In the genomic region with DNA sequence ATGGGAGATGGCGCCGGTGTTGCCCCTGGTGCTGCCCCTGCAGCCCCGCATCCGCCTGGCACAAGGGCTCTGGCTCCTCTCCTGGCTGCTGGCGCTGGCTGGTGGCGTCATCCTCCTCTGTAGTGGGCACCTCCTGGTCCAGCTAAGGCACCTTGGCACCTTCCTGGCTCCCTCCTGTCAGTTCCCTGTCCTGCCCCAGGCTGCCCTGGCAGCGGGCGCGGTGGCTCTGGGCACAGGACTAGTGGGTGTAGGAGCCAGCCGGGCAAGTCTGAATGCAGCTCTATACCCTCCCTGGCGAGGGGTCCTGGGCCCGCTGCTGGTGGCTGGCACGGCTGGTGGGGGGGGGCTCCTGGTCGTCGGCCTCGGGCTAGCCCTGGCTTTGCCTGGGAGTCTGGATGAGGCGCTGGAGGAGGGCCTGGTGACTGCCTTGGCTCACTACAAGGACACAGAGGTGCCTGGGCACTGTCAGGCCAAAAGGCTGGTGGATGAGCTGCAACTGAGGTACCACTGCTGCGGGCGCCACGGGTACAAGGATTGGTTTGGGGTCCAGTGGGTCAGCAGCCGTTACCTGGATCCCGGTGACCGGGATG, we compare ENCODE assay signal across 1 cellular context.
TF ChIP-seq lines count a peak whose summit lies in the region.

No MANE protein-coding gene starts in this region.

TF ChIP-seq in HCT116, 20 proteins besides CTCF, POLR2A, EP300 and RAD21 (continued from another document):
- TF ChIP-seq EZH2phosphoT487 (IDR thresholded peaks at IDR 0.05; ENCODE audit: borderline replicate concordance) (no peak), REST (IDR thresholded peaks at IDR 0.05; ENCODE audit: low read depth) (no peak), MAX (IDR thresholded peaks at IDR 0.05) (no peak), SRF (IDR thresholded peaks at IDR 0.05; ENCODE audit: low read depth) (no peak), EZH2 (IDR thresholded peaks at IDR 0.05) (no peak), EGR1 (IDR thresholded peaks at IDR 0.05; ENCODE audit: low read depth) (no peak)
